In the genomic region with DNA sequence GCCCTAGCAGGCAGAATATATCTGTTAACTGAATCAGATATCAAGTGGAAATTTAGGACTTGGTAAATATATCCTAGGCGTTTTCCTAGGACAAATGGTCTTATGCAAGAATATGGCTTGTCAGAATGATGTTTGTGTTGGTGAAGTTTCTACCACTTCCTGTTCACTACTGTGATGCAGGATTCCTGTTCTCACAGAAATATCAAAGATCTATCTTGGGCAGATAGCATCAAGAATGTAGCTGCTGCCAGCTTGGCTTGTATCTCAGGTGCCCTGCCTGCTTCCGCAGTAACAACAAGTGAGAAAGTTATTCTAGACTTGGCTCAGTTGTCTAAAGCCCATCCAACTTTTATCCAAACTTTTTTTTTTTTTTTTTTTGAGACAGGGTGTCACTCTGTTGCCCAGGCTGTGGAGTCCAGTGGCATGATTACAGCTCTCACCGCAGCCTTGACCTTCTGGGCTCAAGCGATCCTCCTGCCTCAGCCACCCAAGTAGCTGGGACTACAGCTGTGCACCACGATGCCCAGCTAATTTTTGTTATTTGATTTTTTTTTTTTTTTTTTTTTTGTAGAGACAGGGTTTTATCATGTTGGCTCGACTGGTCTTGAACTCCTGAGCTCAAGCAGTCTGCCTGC, we compare ENCODE assay signal across 19 cellular contexts.
DNase-seq lines count a peak whose midpoint lies in the region; ATAC-seq lines count a peak whose summit lies in the region.
"Had no signal": no experiment of that assay in that cellular context is flagged by ENCODE, and none has a peak within 500 bp of the region (broad histone marks: within the 10 kb centered on the region; RNA-seq: fewer than 3 reads in every experiment).

No MANE protein-coding gene starts in this region.

- peaks cover 11 to 21% (median 21%) of the 10 kb centered on the region in 3 donors for H3K4me1 Mint-ChIP-seq in CD8-positive, alpha-beta memory T cell
- H3K4me1 Mint-ChIP-seq in activated T-cell treated with anti-CD3 and anti-CD28 coated beads, Interleukin-2, amount 50 U/mL, for 72 hours (ENCODE audit: low read depth) = peaks cover 9% of the 10 kb centered on the region
- H3K4me1 Mint-ChIP-seq: stimulated activated naive B cell treated with anti-CD40 and anti-IgM and Interleukin-4, amounts not matched to agents 10 μg/mL and 1 μg/mL and 100 μg/mL, for 72 hours had no signal

- no peaks in the 10 kb centered on the region for H3K36me3 ChIP-seq in CD8-positive, alpha-beta memory T cell (ENCODE audit: insufficient read depth, low read length)

- no peaks in the 10 kb centered on the region for H3K27me3 ChIP-seq in CD8-positive, alpha-beta memory T cell (ENCODE audit: insufficient read depth, low read length, poor library complexity, severe bottlenecking)
- H3K27me3 ChIP-seq: BLaER1 treated with 17β-estradiol and CSF1 and Interleukin-3, amounts not matched to agents 10 nM and 100 nM; colonic mucosa; hepatocyte; sigmoid colon had no signal

- no peak overlapping the region for H3K4me3 ChIP-seq in CD8-positive, alpha-beta memory T cell (ENCODE audit: low read length)
- H3K4me3 ChIP-seq: A549; BLaER1 treated with 17β-estradiol and CSF1 and Interleukin-3, amounts not matched to agents 10 nM and 100 nM; colonic mucosa; hepatocyte; lung; sigmoid colon had no signal

- DNase-seq in activated T-cell treated with anti-CD3 and anti-CD28 coated beads for 1 hour (ENCODE audit: low read depth) (peak; percentile 6), iris pigment epithelial cell (ENCODE audit: low read depth) (peak; percentile 56), SKM-1 treated with dmso at 0.1 percent for 144 hours (lab: John Stamatoyannopoulos, UW; ENCODE audit: unreplicated experiment) (no peak), NOMO-1 (lab: John Stamatoyannopoulos, UW; ENCODE audit: unreplicated experiment in 2 of 2) (no peak), amniotic stem cell (lab: John Stamatoyannopoulos, UW) (no peak)
- no peak for DNase-seq in activated T-cell treated with anti-CD3 and anti-CD28 coated beads, Interleukin-2, amount 50 U/mL, for 1 hour
- peak in 2 of 5 donors; percentile 16 to 48 for DNase-seq in CD8-positive, alpha-beta memory T cell
- DNase-seq in activated T-cell treated with anti-CD3 and anti-CD28 coated beads, Interleukin-2, amount 50 U/mL, for 72 hours = no peak
- DNase-seq: colonic mucosa; GF-D8; H7; NCI-H1417; NCI-H526 treated with DMSO at 0.1 percent for 48 hours; sigmoid colon; stimulated activated naive B cell treated with anti-CD40 and anti-IgM and Interleukin-4, amounts not matched to agents 10 μg/mL and 1 μg/mL and 100 μg/mL, for 72 hours had no signal

- H3K4me1 ChIP-seq in CD8-positive, alpha-beta memory T cell (ENCODE audit: insufficient read depth, low read length) = peaks cover 33% of the 10 kb centered on the region
- H3K4me1 ChIP-seq: A549, colonic mucosa, sigmoid colon had no signal

- H3K4me3 Mint-ChIP-seq in CD8-positive, alpha-beta memory T cell = no peak overlapping the region
- no peak overlapping the region for H3K4me3 Mint-ChIP-seq in activated T-cell treated with anti-CD3 and anti-CD28 coated beads, Interleukin-2, amount 50 U/mL, for 72 hours
- H3K4me3 Mint-ChIP-seq: stimulated activated naive B cell treated with anti-CD40 and anti-IgM and Interleukin-4, amounts not matched to agents 10 μg/mL and 1 μg/mL and 100 μg/mL, for 72 hours had no signal

- CTCF ChIA-PET in CD8-positive, alpha-beta memory T cell (lab: Charles Lee) = interaction anchor here (0.7 kb wide), 1 partner anchor 157 kb away, joined by 4 read pairs; no protein-coding TSS in a partner anchor

- H3K36me3 Mint-ChIP-seq in CD8-positive, alpha-beta memory T cell = peaks cover 6 to 29% (median 16%) of the 10 kb centered on the region in 3 donors
- H3K36me3 Mint-ChIP-seq in activated T-cell treated with anti-CD3 and anti-CD28 coated beads, Interleukin-2, amount 50 U/mL, for 72 hours (ENCODE audit: insufficient read depth in 2 of 2) = peaks cover 4 to 10% of the 10 kb centered on the region in 2 donors

- peak overlapping the region in 6 of 8 donors; percentile 40 to 96 (median 72) for H3K27ac Mint-ChIP-seq in CD8-positive, alpha-beta memory T cell
- H3K27ac Mint-ChIP-seq in activated T-cell treated with anti-CD3 and anti-CD28 coated beads, Interleukin-2, amount 50 U/mL, for 72 hours = peak overlapping the region; percentile 2
- H3K27ac Mint-ChIP-seq: stimulated activated naive B cell treated with anti-CD40 and anti-IgM and Interleukin-4, amounts not matched to agents 10 μg/mL and 1 μg/mL and 100 μg/mL, for 72 hours had no signal

- H3K27me3 Mint-ChIP-seq in CD8-positive, alpha-beta memory T cell = no peaks in the 10 kb centered on the region
- no peaks in the 10 kb centered on the region for H3K27me3 Mint-ChIP-seq in activated T-cell treated with anti-CD3 and anti-CD28 coated beads, Interleukin-2, amount 50 U/mL, for 72 hours (ENCODE audit: low read depth)
- H3K27me3 Mint-ChIP-seq: stimulated activated naive B cell treated with anti-CD40 and anti-IgM and Interleukin-4, amounts not matched to agents 10 μg/mL and 1 μg/mL and 100 μg/mL, for 72 hours had no signal

- no peaks in the 10 kb centered on the region for H3K9me3 Mint-ChIP-seq in CD8-positive, alpha-beta memory T cell
- H3K9me3 Mint-ChIP-seq in activated T-cell treated with anti-CD3 and anti-CD28 coated beads, Interleukin-2, amount 50 U/mL, for 72 hours = no peaks in the 10 kb centered on the region
- H3K9me3 Mint-ChIP-seq: stimulated activated naive B cell treated with anti-CD40 and anti-IgM and Interleukin-4, amounts not matched to agents 10 μg/mL and 1 μg/mL and 100 μg/mL, for 72 hours had no signal

- no peak overlapping the region for H3K27ac ChIP-seq in CD8-positive, alpha-beta memory T cell (ENCODE audit: low read depth, low read length)
- H3K27ac ChIP-seq: A549; BLaER1 treated with 17β-estradiol and CSF1 and Interleukin-3, amounts not matched to agents 10 nM and 100 nM; colonic mucosa; hepatocyte; sigmoid colon had no signal

- POLR2A ChIA-PET in CD8-positive, alpha-beta memory T cell (lab: Charles Lee) = interaction anchor here (0.7 kb wide), 1 partner anchor 11 kb away, joined by 6 read pairs; no protein-coding TSS in a partner anchor

- no peaks in the 10 kb centered on the region for H3K9me3 ChIP-seq in CD8-positive, alpha-beta memory T cell (ENCODE audit: low read length)
- H3K9me3 ChIP-seq: A549; BLaER1 treated with 17β-estradiol and CSF1 and Interleukin-3, amounts not matched to agents 10 nM and 100 nM; colonic mucosa; sigmoid colon had no signal

- peak in 1 of 2 donors; percentile 41 for ATAC-seq in activated T-cell treated with anti-CD3 and anti-CD28 coated beads, Interleukin-2, amount 50 U/mL, for 72 hours (replicated peaks in 1 of 2)
- ATAC-seq: A549; stimulated activated naive B cell treated with anti-CD40 and anti-IgM and Interleukin-4, amounts not matched to agents 10 μg/mL and 1 μg/mL and 100 μg/mL, for 72 hours had no signal

Comparison
In these comparisons a context has a peak if more than half of its experiments do, and no peak if none do; other contexts are left out.
1. DNase-seq: peak in activated T-cell treated with anti-CD3 and anti-CD28 coated beads for 1 hour (single experiment) and iris pigment epithelial cell (single experiment); none in activated T-cell treated with anti-CD3 and anti-CD28 coated beads, Interleukin-2, amount 50 U/mL, for 1 hour (single experiment), activated T-cell treated with anti-CD3 and anti-CD28 coated beads, Interleukin-2, amount 50 U/mL, for 72 hours (0 of 2), SKM-1 treated with dmso at 0.1 percent for 144 hours (single experiment), NOMO-1 (0 of 2) and amniotic stem cell (single experiment).